ENCODE assay signal across 17 cellular contexts in genomic region chr6:139409026-139409425, GRCh38. TPM values are rescaled to one million over a fixed set of nuclear protein-coding genes. Genes with fewer than 3 reads are reported as not detected.
DNase-seq lines count a peak whose midpoint lies in the region; TF ChIP-seq lines count a peak whose summit lies in the region.
"Had no signal": no experiment of that assay in that cellular context is flagged by ENCODE, and none has a peak within 500 bp of the region (broad histone marks: within the 10 kb centered on the region; RNA-seq: fewer than 3 reads in every experiment).

No MANE protein-coding gene starts in this region.

- POLR2A ChIA-PET in PC-9 (lab: Charles Lee; ENCODE audit: unreplicated experiment): interaction anchor here (0.5 to 0.7 kb wide), 2 partner anchors 177 to 209 kb away, joined by 3 to 20 read pairs; no protein-coding TSS in a partner anchor

- H3K4me3 ChIP-seq in PC-9 (peak overlapping the region; percentile 16; the same call in 1 of the 2 replicates), osteoblast (ENCODE audit: insufficient read depth, low read length) (peak overlapping the region; percentile 17), HAP-1 (no peak overlapping the region)
- H3K4me3 ChIP-seq: pancreas, thyroid gland had no signal

- H3K4me3 Mint-ChIP-seq in activated naive CD4-positive, alpha-beta T cell treated with anti-CD3 and anti-CD28 coated beads, Interleukin-2, amount 10 ng/mL, durations not matched to agents 7 days and 5 days: no peak overlapping the region
- no peak overlapping the region for H3K4me3 Mint-ChIP-seq in nephron progenitor cell

- H3K9me2 ChIP-seq in PC-9 (ENCODE audit: insufficient read depth): no peaks in the 10 kb centered on the region

- H3K27ac ChIP-seq in PC-9 (peak overlapping the region; percentile 94), osteoblast (ENCODE audit: low read depth, low read length) (peak overlapping the region; percentile 95)
- H3K27ac ChIP-seq: C4-2B, pancreas, thyroid gland, WERI-Rb-1 had no signal

- H3K9me3 ChIP-seq in PC-9 (ENCODE audit: insufficient read depth, low read depth): no peaks in the 10 kb centered on the region
- no peaks in the 10 kb centered on the region for H3K9me3 ChIP-seq in osteoblast (ENCODE audit: low read depth, low read length)
- H3K9me3 ChIP-seq in HAP-1: no peaks in the 10 kb centered on the region
- H3K9me3 ChIP-seq: pancreas, thyroid gland had no signal

- CTCF ChIA-PET in PC-9 (lab: Charles Lee): no interaction called here
- CTCF ChIA-PET in activated naive CD4-positive, alpha-beta T cell treated with anti-CD3 and anti-CD28 coated beads, Interleukin-2, amount 10 ng/mL, durations not matched to agents 7 days and 5 days (lab: Charles Lee): no interaction called here

- intact Hi-C loops in PC-9 (cut with micrococcal nuclease; ENCODE audit: unreplicated experiment): loop anchor here (2.0 to 10.0 kb wide), 4 partner anchors 43 to 334 kb away; no protein-coding TSS in a partner anchor

- no peaks in the 10 kb centered on the region for H3K27me3 ChIP-seq in PC-9 (ENCODE audit: insufficient read depth, low read depth)
- no peaks in the 10 kb centered on the region for H3K27me3 ChIP-seq in osteoblast (ENCODE audit: insufficient read depth, low read length)
- no peaks in the 10 kb centered on the region for H3K27me3 ChIP-seq in HAP-1 (ENCODE audit: low read depth)
- H3K27me3 ChIP-seq: pancreas, thyroid gland had no signal

- H3K4me1 ChIP-seq in PC-9 (replicated peaks; ENCODE audit: insufficient read depth): peaks cover 41% of the 10 kb centered on the region
- H3K4me1 ChIP-seq in osteoblast (ENCODE audit: insufficient read depth, low read length): peaks cover 30% of the 10 kb centered on the region
- H3K4me1 ChIP-seq in HAP-1: no peaks in the 10 kb centered on the region
- H3K4me1 ChIP-seq: pancreas, thyroid gland had no signal

- peak overlapping the region; percentile 65 for H3K4me2 ChIP-seq in PC-9
- H3K4me2 ChIP-seq in osteoblast (ENCODE audit: insufficient read depth, low read length): peak overlapping the region; percentile 61

- H2AFZ ChIP-seq in PC-9 (peak overlapping the region; percentile 29; the same call in 1 of the 2 replicates), osteoblast (ENCODE audit: low read length) (no peak overlapping the region)

- H3K79me2 ChIP-seq in PC-9 (ENCODE audit: low read depth) (no peaks in the 10 kb centered on the region), osteoblast (ENCODE audit: insufficient read depth, low read length) (no peaks in the 10 kb centered on the region)

- H3K36me3 ChIP-seq in PC-9 (ENCODE audit: low read depth): no peaks in the 10 kb centered on the region
- H3K36me3 ChIP-seq in osteoblast (ENCODE audit: insufficient read depth, low read length): no peaks in the 10 kb centered on the region
- no peaks in the 10 kb centered on the region for H3K36me3 ChIP-seq in HAP-1 (replicated peaks)
- H3K36me3 ChIP-seq: pancreas, thyroid gland, WERI-Rb-1 had no signal

- H3F3A ChIP-seq in PC-9 (ENCODE audit: insufficient read depth, low read depth): peaks cover 39% of the 10 kb centered on the region

- TF ChIP-seq CTCF in AG09319 (IDR thresholded peaks at IDR 0.05; ENCODE audit: low read depth, low read length) (no peak), PC-9 (conservative IDR thresholded peaks at IDR 0.05) (no peak), osteoblast (IDR thresholded peaks at IDR 0.05; ENCODE audit: extremely low read depth, low read depth, low read length) (no peak), nephron progenitor cell (IDR thresholded peaks at IDR 0.05) (no peak)

- peak; percentile 36 for DNase-seq in AG09319 (ENCODE audit: extremely low read depth, low read depth)
- DNase-seq in PC-9: peak; percentile 30 to 96
- DNase-seq in fibroblast of gingiva (ENCODE audit: low read depth): peak; percentile 90
- peak; percentile 89 for DNase-seq in osteoblast (ENCODE audit: insufficient read length, low spot score, missing footprints)
- no peak for DNase-seq in activated naive CD4-positive, alpha-beta T cell treated with anti-CD3 and anti-CD28 coated beads, Interleukin-2, amount 10 ng/mL, durations not matched to agents 7 days and 5 days
- no peak for DNase-seq in GDM1 (lab: John Stamatoyannopoulos, UW)
- DNase-seq in nephron progenitor cell: no peak
- DNase-seq in HAP-1 (ENCODE audit: low spot score in 2 of 2): no peak
- DNase-seq: activated naive CD4-positive, alpha-beta T cell treated with anti-CD3 and anti-CD28 coated beads, Interleukin-2, amount 50 U/mL, for 16 hours; erythroblast; NCI-H1092 treated with DMSO at 0.1 percent for 48 hours; NCI-H446; pancreas; SW 1271; thyroid gland; WERI-Rb-1 had no signal

- peaks cover 5% of the 10 kb centered on the region for H3K27me3 Mint-ChIP-seq in activated naive CD4-positive, alpha-beta T cell treated with anti-CD3 and anti-CD28 coated beads, Interleukin-2, amount 10 ng/mL, durations not matched to agents 7 days and 5 days
- no peaks in the 10 kb centered on the region for H3K27me3 Mint-ChIP-seq in nephron progenitor cell (ENCODE audit: low read depth, poor library complexity)

- no peaks in the 10 kb centered on the region for H3K9me3 Mint-ChIP-seq in activated naive CD4-positive, alpha-beta T cell treated with anti-CD3 and anti-CD28 coated beads, Interleukin-2, amount 10 ng/mL, durations not matched to agents 7 days and 5 days
- H3K9me3 Mint-ChIP-seq in nephron progenitor cell: no peaks in the 10 kb centered on the region

- H4K20me1 ChIP-seq in PC-9 (ENCODE audit: insufficient read depth) (no peaks in the 10 kb centered on the region), osteoblast (ENCODE audit: insufficient read depth, low read length) (no peaks in the 10 kb centered on the region)

- in situ Hi-C loops in HAP-1 (cut with MboI; ENCODE audit: low sequenced_read_pairs): no loop called here

- H3K4me1 Mint-ChIP-seq in activated naive CD4-positive, alpha-beta T cell treated with anti-CD3 and anti-CD28 coated beads, Interleukin-2, amount 10 ng/mL, durations not matched to agents 7 days and 5 days: no peaks in the 10 kb centered on the region
- H3K4me1 Mint-ChIP-seq in nephron progenitor cell: peaks cover 25% of the 10 kb centered on the region

- BruUV-seq in PC-9 (replicated peaks; lab: Mats Ljungman, UMichigan): no TSS peak

- H3K27ac Mint-ChIP-seq in activated naive CD4-positive, alpha-beta T cell treated with anti-CD3 and anti-CD28 coated beads, Interleukin-2, amount 10 ng/mL, durations not matched to agents 7 days and 5 days: no peak overlapping the region
- H3K27ac Mint-ChIP-seq in nephron progenitor cell: no peak overlapping the region

- no peaks in the 10 kb centered on the region for H3K36me3 Mint-ChIP-seq in activated naive CD4-positive, alpha-beta T cell treated with anti-CD3 and anti-CD28 coated beads, Interleukin-2, amount 10 ng/mL, durations not matched to agents 7 days and 5 days
- no peaks in the 10 kb centered on the region for H3K36me3 Mint-ChIP-seq in nephron progenitor cell (ENCODE audit: low read depth)

RNA-seq across cellular contexts. Expression of gene CITED2, which starts 34.6 kb away (rescaled TPM):
- total RNA-seq in PC-9 (2021): 47.0 and 54.0 TPM in 2 replicates
- total RNA-seq in osteoblast: 180 and 223 TPM in 2 replicates

Comparison
In these comparisons a context has a peak if more than half of its experiments do, and no peak if none do; other contexts are left out.
1. DNase-seq: peak in AG09319 (single experiment), PC-9 (2 of 2), fibroblast of gingiva (single experiment) and osteoblast (single experiment); none in activated naive CD4-positive, alpha-beta T cell treated with anti-CD3 and anti-CD28 coated beads, Interleukin-2, amount 10 ng/mL, durations not matched to agents 7 days and 5 days (single experiment), GDM1 (single experiment), nephron progenitor cell (single experiment) and HAP-1 (0 of 2).